Comparison of ENCODE assay signal across 9 cellular contexts in the genomic region with DNA sequence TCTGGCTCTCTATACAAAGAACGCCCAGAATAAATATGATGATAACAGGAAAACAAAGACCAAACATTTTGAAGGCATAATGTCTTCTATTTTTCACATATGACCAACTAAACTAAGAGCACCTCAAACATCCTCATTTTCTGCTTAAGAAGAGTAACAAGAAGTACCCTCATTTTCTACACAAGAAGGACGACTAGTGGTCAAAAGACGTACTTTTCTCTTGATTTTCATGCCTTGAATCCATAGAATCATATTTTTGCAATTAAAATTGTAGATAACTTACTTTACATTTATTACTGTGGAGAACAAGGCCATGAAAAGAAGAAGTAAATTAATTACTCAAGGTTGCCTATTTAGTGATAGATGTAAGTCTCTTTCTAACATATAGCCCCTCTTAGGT.
A peak's percentile ranks its signal among the peaks of the same experiment; 100 is the strongest.
DNase-seq lines count a peak whose midpoint lies in the region; ATAC-seq and TF ChIP-seq lines count a peak whose summit lies in the region.
"Had no signal": no experiment of that assay in that cellular context is flagged by ENCODE, and none has a peak within 500 bp of the region (broad histone marks: within the 10 kb centered on the region; RNA-seq: fewer than 3 reads in every experiment).

No MANE protein-coding gene starts in this region.

- H3K9me2 ChIP-seq in Loucy (replicated peaks; ENCODE audit: low read depth, low read length) = no peaks in the 10 kb centered on the region

- H2AFZ ChIP-seq in Loucy (ENCODE audit: low read length) = no peak overlapping the region

- no peaks in the 10 kb centered on the region for H3K27me3 ChIP-seq in Loucy (ENCODE audit: insufficient read depth, low read length, poor library complexity, severe bottlenecking)
- no peaks in the 10 kb centered on the region for H3K27me3 ChIP-seq in RWPE2 (ENCODE audit: insufficient read depth, poor library complexity, severe bottlenecking)
- H3K27me3 ChIP-seq: BLaER1 treated with 17β-estradiol and CSF1 and Interleukin-3, amounts not matched to agents 10 nM and 100 nM had no signal

- no peak overlapping the region for H3K4me2 ChIP-seq in Loucy (ENCODE audit: low read depth, low read length, poor library complexity, severe bottlenecking)
- H3K4me2 ChIP-seq: BLaER1 treated with 17β-estradiol and CSF1 and Interleukin-3, amounts not matched to agents 10 nM and 100 nM had no signal

- no peaks in the 10 kb centered on the region for H3K36me3 Mint-ChIP-seq in activated CD4-positive, alpha-beta T cell treated with anti-CD3 and anti-CD28 coated beads for 36 hours (ENCODE audit: low read depth)

- H3K79me2 ChIP-seq in Loucy (ENCODE audit: insufficient read depth, low read length) = no peaks in the 10 kb centered on the region

- CTCF ChIA-PET in activated CD4-positive, alpha-beta T cell treated with anti-CD3 and anti-CD28 coated beads for 36 hours (lab: Charles Lee) = interaction anchor here (0.6 to 1.0 kb wide), 3 partner anchors 47 to 358 kb away, joined by 3 to 4 read pairs (median 3); no protein-coding TSS in a partner anchor

- peak; percentile 83 for TF ChIP-seq CTCF in Loucy (conservative IDR thresholded peaks at IDR 0.05; ENCODE audit: low read length)
- TF ChIP-seq CTCF in RWPE2 (IDR thresholded peaks at IDR 0.05; ENCODE audit: poor library complexity, severe bottlenecking) = peak; percentile 74
- TF ChIP-seq CTCF in fibroblast of villous mesenchyme (IDR thresholded peaks at IDR 0.05; ENCODE audit: insufficient read depth, low read depth, low read length) = peak; percentile 68

- H3K27ac Mint-ChIP-seq in activated CD4-positive, alpha-beta T cell treated with anti-CD3 and anti-CD28 coated beads for 36 hours = no peak overlapping the region

- H3K9ac ChIP-seq in Loucy (ENCODE audit: low read depth, low read length, poor library complexity, severe bottlenecking) = no peak overlapping the region
- H3K9ac ChIP-seq: BLaER1 treated with 17β-estradiol and CSF1 and Interleukin-3, amounts not matched to agents 10 nM and 100 nM had no signal

- peaks cover 15% of the 10 kb centered on the region for H3K27me3 Mint-ChIP-seq in activated CD4-positive, alpha-beta T cell treated with anti-CD3 and anti-CD28 coated beads for 36 hours

- H3K4me3 ChIP-seq in Loucy (ENCODE audit: low read length, poor library complexity, severe bottlenecking) (no peak overlapping the region), RWPE2 (ENCODE audit: severe bottlenecking) (no peak overlapping the region), fibroblast of villous mesenchyme (ENCODE audit: low read depth, low read length) (no peak overlapping the region), skeletal muscle cell (ENCODE audit: low read depth, low read length) (no peak overlapping the region)
- H3K4me3 ChIP-seq: BLaER1 treated with 17β-estradiol and CSF1 and Interleukin-3, amounts not matched to agents 10 nM and 100 nM had no signal

- H3K36me3 ChIP-seq in Loucy (ENCODE audit: insufficient read depth, low read length) = no peaks in the 10 kb centered on the region
- H3K36me3 ChIP-seq in RWPE2 (ENCODE audit: low read depth) = no peaks in the 10 kb centered on the region
- H3K36me3 ChIP-seq: BLaER1 treated with 17β-estradiol and CSF1 and Interleukin-3, amounts not matched to agents 10 nM and 100 nM had no signal

- H3K27ac ChIP-seq in RWPE2 (ENCODE audit: poor library complexity, severe bottlenecking) = no peak overlapping the region
- H3K27ac ChIP-seq: BLaER1 treated with 17β-estradiol and CSF1 and Interleukin-3, amounts not matched to agents 10 nM and 100 nM had no signal

- POLR2A ChIA-PET in activated CD4-positive, alpha-beta T cell treated with anti-CD3 and anti-CD28 coated beads for 36 hours (lab: Charles Lee) = no interaction called here

- no peaks in the 10 kb centered on the region for H3F3A ChIP-seq in Loucy (ENCODE audit: low read depth)

- no peaks in the 10 kb centered on the region for H4K20me1 ChIP-seq in Loucy (ENCODE audit: insufficient read depth, low read length, poor library complexity, severe bottlenecking)
- H4K20me1 ChIP-seq: BLaER1 treated with 17β-estradiol and CSF1 and Interleukin-3, amounts not matched to agents 10 nM and 100 nM had no signal

- intact Hi-C loops in activated CD4-positive, alpha-beta T cell treated with anti-CD3 and anti-CD28 coated beads for 36 hours (cut with DNase I, micrococcal nuclease) = loop anchor here in 1 of 2 experiments (5.0 to 10.0 kb wide), 2 partner anchors 839 to 881 kb away; no protein-coding TSS in a partner anchor

- no peaks in the 10 kb centered on the region for H3K4me1 Mint-ChIP-seq in activated CD4-positive, alpha-beta T cell treated with anti-CD3 and anti-CD28 coated beads for 36 hours

- peak; percentile 50; the same call in 2 of the 3 replicates for ATAC-seq in RWPE2 (ENCODE audit: low read depth)
- ATAC-seq in activated CD4-positive, alpha-beta T cell treated with anti-CD3 and anti-CD28 coated beads for 36 hours = no peak

- H3K4me1 ChIP-seq in Loucy (ENCODE audit: insufficient read depth, low read length, poor library complexity, severe bottlenecking) = no peaks in the 10 kb centered on the region
- no peaks in the 10 kb centered on the region for H3K4me1 ChIP-seq in RWPE2 (ENCODE audit: insufficient read depth, poor library complexity, severe bottlenecking)

- DNase-seq in NCI-H510A treated with DMSO at 0.1 percent for 48 hours (lab: John Stamatoyannopoulos, UW) = peak; percentile 65
- no peak for DNase-seq in NCI-H510A (lab: John Stamatoyannopoulos, UW)
- DNase-seq in RWPE2 (ENCODE audit: low spot score) = no peak
- peak; percentile 69 for DNase-seq in fibroblast of villous mesenchyme (ENCODE audit: low read depth)
- peak; percentile 39 for DNase-seq in skeletal muscle cell (ENCODE audit: low read depth)
- DNase-seq in stimulated activated CD4-positive, alpha-beta T cell treated with anti-CD3 and anti-CD28 coated beads, Interleukin-15, amount 100 ng/mL, for 24 hours = no peak
- no peak for DNase-seq in activated CD4-positive, alpha-beta T cell treated with anti-CD3 and anti-CD28 coated beads for 36 hours

- no peak overlapping the region for H3K4me3 Mint-ChIP-seq in activated CD4-positive, alpha-beta T cell treated with anti-CD3 and anti-CD28 coated beads for 36 hours

- H3K9me3 ChIP-seq in Loucy (ENCODE audit: insufficient read depth, low read depth, low read length) (no peaks in the 10 kb centered on the region), RWPE2 (ENCODE audit: severe bottlenecking) (no peaks in the 10 kb centered on the region)
- H3K9me3 ChIP-seq: BLaER1 treated with 17β-estradiol and CSF1 and Interleukin-3, amounts not matched to agents 10 nM and 100 nM had no signal

- no peaks in the 10 kb centered on the region for H3K9me3 Mint-ChIP-seq in activated CD4-positive, alpha-beta T cell treated with anti-CD3 and anti-CD28 coated beads for 36 hours (ENCODE audit: low read depth)

Comparison
In these comparisons a context has a peak if more than half of its experiments do, and no peak if none do; other contexts are left out.
1. DNase-seq: peak in NCI-H510A treated with DMSO at 0.1 percent for 48 hours (single experiment), fibroblast of villous mesenchyme (single experiment) and skeletal muscle cell (single experiment); none in NCI-H510A (single experiment), RWPE2 (single experiment), stimulated activated CD4-positive, alpha-beta T cell treated with anti-CD3 and anti-CD28 coated beads, Interleukin-15, amount 100 ng/mL, for 24 hours (single experiment) and activated CD4-positive, alpha-beta T cell treated with anti-CD3 and anti-CD28 coated beads for 36 hours (single experiment).
2. Peak in every context shown above with its lines, with median percentiles within 50 percentile points of each other: CTCF ChIP-seq.